Comparison of ENCODE assay signal across 1 cellular context in the genomic region with DNA sequence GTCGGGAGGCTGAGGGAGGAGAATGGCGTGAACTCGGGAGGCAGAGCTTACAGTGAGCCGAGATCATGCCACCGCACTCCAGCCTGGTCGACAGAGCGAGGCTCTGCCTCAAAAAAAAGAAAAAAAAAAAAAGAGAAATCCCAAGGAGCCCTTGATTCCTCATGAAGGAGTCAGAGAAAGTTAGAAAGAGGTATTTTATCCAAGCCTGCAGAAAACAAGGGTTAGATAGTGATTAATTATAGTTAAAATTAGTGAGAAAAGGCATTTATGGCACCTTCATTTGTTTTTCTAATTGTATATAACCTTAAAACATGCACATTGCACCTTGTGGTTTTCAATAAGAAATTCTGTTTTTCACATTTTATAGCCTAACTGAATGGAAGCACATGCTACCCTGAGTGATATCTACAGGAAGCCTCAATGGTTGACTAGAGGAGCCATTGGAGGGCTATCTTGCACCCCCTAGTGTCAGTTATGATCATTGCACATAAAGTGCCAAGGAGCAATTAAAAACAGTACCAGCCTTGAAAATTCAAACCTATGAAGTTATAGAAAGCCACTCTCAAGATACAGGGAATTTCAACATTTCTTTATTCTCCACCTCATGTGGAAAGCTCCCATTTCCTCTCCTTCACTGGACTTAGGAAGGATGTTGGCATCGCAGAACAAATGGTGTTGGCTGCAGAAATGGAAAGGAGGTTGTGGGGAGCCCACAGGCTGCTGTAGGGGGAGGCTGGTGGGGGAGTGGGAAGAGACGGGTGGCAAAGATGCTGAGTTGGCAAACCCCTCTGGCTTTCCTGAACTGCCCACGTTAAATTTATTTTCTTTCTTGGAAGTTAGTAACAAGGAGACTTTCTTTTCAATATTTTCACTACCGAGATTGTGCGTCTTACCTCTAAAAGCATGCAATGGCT.
TF ChIP-seq lines count a peak whose summit lies in the region.

No MANE protein-coding gene starts in this region.

TF ChIP-seq in GM23338, 12 proteins besides CTCF, POLR2A, EP300 and RAD21 (continued from another document):
- TF ChIP-seq ZNF331 (CRISPR knock-in tag; IDR thresholded peaks at IDR 0.05; ENCODE audit: low read depth) (no peak), NANOG (IDR thresholded peaks at IDR 0.05; ENCODE audit: borderline replicate concordance) (no peak), EZH2phosphoT487 (IDR thresholded peaks at IDR 0.05; ENCODE audit: unreplicated experiment) (no peak), CREB1 (CRISPR knock-in tag; IDR thresholded peaks at IDR 0.05; ENCODE audit: low read depth) (no peak), JUNB (IDR thresholded peaks at IDR 0.05; ENCODE audit: unreplicated experiment) (no peak), ZNF114 (CRISPR knock-in tag; IDR thresholded peaks at IDR 0.05) (no peak), STAT1 (IDR thresholded peaks at IDR 0.05; ENCODE audit: unreplicated experiment) (no peak)
- TF ChIP-seq, protein P1, sequence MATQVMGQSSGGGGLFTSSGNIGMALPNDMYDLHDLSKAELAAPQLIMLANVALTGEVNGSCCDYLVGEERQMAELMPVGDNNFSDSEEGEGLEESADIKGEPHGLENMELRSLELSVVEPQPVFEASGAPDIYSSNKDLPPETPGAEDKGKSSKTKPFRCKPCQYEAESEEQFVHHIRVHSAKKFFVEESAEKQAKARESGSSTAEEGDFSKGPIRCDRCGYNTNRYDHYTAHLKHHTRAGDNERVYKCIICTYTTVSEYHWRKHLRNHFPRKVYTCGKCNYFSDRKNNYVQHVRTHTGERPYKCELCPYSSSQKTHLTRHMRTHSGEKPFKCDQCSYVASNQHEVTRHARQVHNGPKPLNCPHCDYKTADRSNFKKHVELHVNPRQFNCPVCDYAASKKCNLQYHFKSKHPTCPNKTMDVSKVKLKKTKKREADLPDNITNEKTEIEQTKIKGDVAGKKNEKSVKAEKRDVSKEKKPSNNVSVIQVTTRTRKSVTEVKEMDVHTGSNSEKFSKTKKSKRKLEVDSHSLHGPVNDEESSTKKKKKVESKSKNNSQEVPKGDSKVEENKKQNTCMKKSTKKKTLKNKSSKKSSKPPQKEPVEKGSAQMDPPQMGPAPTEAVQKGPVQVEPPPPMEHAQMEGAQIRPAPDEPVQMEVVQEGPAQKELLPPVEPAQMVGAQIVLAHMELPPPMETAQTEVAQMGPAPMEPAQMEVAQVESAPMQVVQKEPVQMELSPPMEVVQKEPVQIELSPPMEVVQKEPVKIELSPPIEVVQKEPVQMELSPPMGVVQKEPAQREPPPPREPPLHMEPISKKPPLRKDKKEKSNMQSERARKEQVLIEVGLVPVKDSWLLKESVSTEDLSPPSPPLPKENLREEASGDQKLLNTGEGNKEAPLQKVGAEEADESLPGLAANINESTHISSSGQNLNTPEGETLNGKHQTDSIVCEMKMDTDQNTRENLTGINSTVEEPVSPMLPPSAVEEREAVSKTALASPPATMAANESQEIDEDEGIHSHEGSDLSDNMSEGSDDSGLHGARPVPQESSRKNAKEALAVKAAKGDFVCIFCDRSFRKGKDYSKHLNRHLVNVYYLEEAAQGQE (IDR thresholded peaks at IDR 0.05; ENCODE audit: unreplicated experiment), result no peak
